In the genomic region with DNA sequence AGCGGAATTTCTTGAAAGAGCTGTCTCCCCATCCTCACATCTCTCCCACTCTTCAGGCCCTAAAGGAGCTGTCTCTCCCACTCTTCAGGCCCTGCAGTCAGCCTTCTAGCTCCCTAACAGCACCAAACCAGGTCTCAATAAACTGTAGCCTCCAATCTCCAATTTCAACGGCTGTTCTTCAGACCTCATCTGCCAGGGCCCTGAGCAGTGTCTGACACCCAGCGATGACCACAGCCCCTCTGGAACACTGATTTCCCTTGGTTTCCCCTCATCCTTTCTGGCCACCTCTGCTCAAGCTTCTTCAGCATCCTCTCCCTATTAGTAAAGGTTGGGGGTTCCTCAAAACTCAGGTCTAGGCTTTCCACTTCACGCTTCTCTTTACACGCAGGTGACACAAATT, we compare ENCODE assay signal across 17 cellular contexts. TPM values are rescaled to one million over a fixed set of nuclear protein-coding genes. Genes with fewer than 3 reads are reported as not detected.
DNase-seq lines count a peak whose midpoint lies in the region; ATAC-seq and TF ChIP-seq lines count a peak whose summit lies in the region.
"Had no signal": no experiment of that assay in that cellular context is flagged by ENCODE, and none has a peak within 500 bp of the region (broad histone marks: within the 10 kb centered on the region; RNA-seq: fewer than 3 reads in every experiment).

No MANE protein-coding gene starts in this region.

- peaks cover 9% of the 10 kb centered on the region for H3K4me1 Mint-ChIP-seq in activated CD4-positive, alpha-beta memory T cell treated with anti-CD3 and anti-CD28 coated beads for 36 hours (ENCODE audit: low read depth)
- H3K4me1 Mint-ChIP-seq in mesothelial cell of epicardium: peaks cover 38% of the 10 kb centered on the region
- peaks cover 23% of the 10 kb centered on the region for H3K4me1 Mint-ChIP-seq in type B pancreatic cell (ENCODE audit: unreplicated experiment)

- intact Hi-C loops in heart right ventricle (cut with DNase I): loop anchor here in 3 of 10 donors (5.0 kb wide), 3 partner anchors 37 to 63 kb away; a partner anchor contains a TSS
- intact Hi-C loops in Right ventricle myocardium inferior (cut with DNase I): loop anchor here (5.0 kb wide), 1 partner anchor 37 kb away; no protein-coding TSS in a partner anchor
- intact Hi-C loops in activated CD4-positive, alpha-beta memory T cell treated with anti-CD3 and anti-CD28 coated beads for 36 hours (cut with micrococcal nuclease): loop anchor here (2.0 kb wide), 1 partner anchor 164 kb away; no protein-coding TSS in a partner anchor

- CTCF ChIA-PET in activated CD4-positive, alpha-beta memory T cell treated with anti-CD3 and anti-CD28 coated beads for 36 hours (lab: Charles Lee): interaction anchor here (0.8 to 7.3 kb wide), 2 partner anchors 9 to 44 kb away, joined by 3 to 76 read pairs; no protein-coding TSS in a partner anchor

- 96% methylated on average over 5 of the region's 5 CpGs for WGBS in heart right ventricle, 2 donors

- H3K27ac ChIP-seq in heart right ventricle: peak overlapping the region in 6 of 10 donors; percentile 22 to 99 (median 94)
- H3K27ac ChIP-seq: ascending aorta, C4-2B, KMS-11 had no signal

- H3K36me3 ChIP-seq in heart right ventricle: no peaks in the 10 kb centered on the region
- H3K36me3 ChIP-seq: ascending aorta had no signal

- peaks cover 0 to 16% (median 0%) of the 10 kb centered on the region in 7 donors for H3K27me3 ChIP-seq in heart right ventricle
- H3K27me3 ChIP-seq: ascending aorta had no signal

- H3K4me1 ChIP-seq in heart right ventricle: peaks cover 19 to 48% (median 31%) of the 10 kb centered on the region in 9 donors

- no peaks in the 10 kb centered on the region for H3K9me3 ChIP-seq in heart right ventricle
- H3K9me3 ChIP-seq: ascending aorta had no signal

- peaks cover 17% of the 10 kb centered on the region for H3K27me3 Mint-ChIP-seq in activated CD4-positive, alpha-beta memory T cell treated with anti-CD3 and anti-CD28 coated beads for 36 hours
- H3K27me3 Mint-ChIP-seq in mesothelial cell of epicardium (ENCODE audit: low read depth) (peaks cover 9% of the 10 kb centered on the region), type B pancreatic cell (peaks cover 12% of the 10 kb centered on the region)

- POLR2A ChIA-PET in activated CD4-positive, alpha-beta memory T cell treated with anti-CD3 and anti-CD28 coated beads for 36 hours (lab: Charles Lee): no interaction called here

- DNase-seq in heart right ventricle (peak in 1 of 2 donors; percentile 3), Right ventricle myocardium inferior (ENCODE audit: missing footprints) (no peak), mesothelial cell of epicardium (ENCODE audit: low spot score in 2 of 2, unreplicated experiment in 2 of 2) (peak in 1 of 2 experiments; percentile 1), type B pancreatic cell (ENCODE audit: extremely low spot score, unreplicated experiment) (no peak), GM03348 (ENCODE audit: low spot score) (no peak), NCI-H2107 (lab: John Stamatoyannopoulos, UW) (no peak)
- no peak for DNase-seq in activated CD4-positive, alpha-beta memory T cell treated with anti-CD3 and anti-CD28 coated beads for 36 hours
- DNase-seq: midbrain; NCI-H146; NCI-H510A treated with DMSO at 0.1 percent for 48 hours; stimulated activated CD4-positive, alpha-beta T cell treated with anti-CD3 and anti-CD28 coated beads, Interleukin-1b, Interleukin-23, amount 100 ng/mL, for 48 hours; T1000 had no signal

- H3K27ac Mint-ChIP-seq in activated CD4-positive, alpha-beta memory T cell treated with anti-CD3 and anti-CD28 coated beads for 36 hours: no peak overlapping the region
- H3K27ac Mint-ChIP-seq in mesothelial cell of epicardium: peak overlapping the region; percentile 4
- H3K27ac Mint-ChIP-seq in type B pancreatic cell: peak overlapping the region; percentile 84

- H3K9me3 Mint-ChIP-seq in activated CD4-positive, alpha-beta memory T cell treated with anti-CD3 and anti-CD28 coated beads for 36 hours: no peaks in the 10 kb centered on the region
- H3K9me3 Mint-ChIP-seq in mesothelial cell of epicardium: no peaks in the 10 kb centered on the region
- H3K9me3 Mint-ChIP-seq in type B pancreatic cell: peaks cover 4% of the 10 kb centered on the region

- no peak overlapping the region for H3K4me3 ChIP-seq in heart right ventricle
- H3K4me3 ChIP-seq: ascending aorta had no signal

- no peak for ATAC-seq in heart right ventricle
- ATAC-seq in Right ventricle myocardium inferior: no peak
- ATAC-seq in HG02870 (IDR thresholded peaks at IDR 0.05; ENCODE audit: unreplicated experiment): no peak

- TF ChIP-seq CTCF in heart right ventricle (IDR thresholded peaks at IDR 0.05) (no peak), mesothelial cell of epicardium (IDR thresholded peaks at IDR 0.05; ENCODE audit: unreplicated experiment) (no peak), type B pancreatic cell (conservative IDR thresholded peaks at IDR 0.05) (no peak)

- no peaks in the 10 kb centered on the region for H3K36me3 Mint-ChIP-seq in activated CD4-positive, alpha-beta memory T cell treated with anti-CD3 and anti-CD28 coated beads for 36 hours
- H3K36me3 Mint-ChIP-seq in mesothelial cell of epicardium (no peaks in the 10 kb centered on the region), type B pancreatic cell (no peaks in the 10 kb centered on the region)

- H3K4me3 Mint-ChIP-seq in activated CD4-positive, alpha-beta memory T cell treated with anti-CD3 and anti-CD28 coated beads for 36 hours: peak overlapping the region; percentile 33
- H3K4me3 Mint-ChIP-seq in mesothelial cell of epicardium (peak overlapping the region; percentile 56), type B pancreatic cell (peak overlapping the region; percentile 86)

RNA-seq across cellular contexts. Expression of a gene that starts 1.6 kb away (rescaled TPM):
- total RNA-seq in heart right ventricle (10 to 100 TPM; 35.0 to 77.1 (median 52.4) TPM), Right ventricle myocardium inferior (88.7 TPM), mesothelial cell of epicardium (66.3 to 68.7 TPM (median 66.9 TPM) in 3 replicates), type B pancreatic cell (ENCODE audit: low replicate concordance) (38.5 and 56.3 TPM in 2 replicates)
- 10 to 100 TPM; 27.2 to 97.0 TPM for polyA plus RNA-seq in heart right ventricle
- total RNA-seq in activated CD4-positive, alpha-beta memory T cell treated with anti-CD3 and anti-CD28 coated beads for 36 hours: 1 to 10 TPM; 6.0 to 6.1 TPM

RNA-seq across cellular contexts. Expression of a gene that starts 28.3 kb away (rescaled TPM):
- total RNA-seq in heart right ventricle (1 to 10 TPM; 2.1 to 8.7 (median 3.4) TPM), Right ventricle myocardium inferior (5.4 TPM), mesothelial cell of epicardium (48.8 to 50.7 TPM (median 50.1 TPM) in 3 replicates), type B pancreatic cell (ENCODE audit: low replicate concordance) (40.0 and 43.8 TPM in 2 replicates)
- polyA plus RNA-seq in heart right ventricle: 10 to 100 TPM in 1 of 2 donors, 1 to 10 TPM in 1; 3.4 to 15.3 TPM
- total RNA-seq in activated CD4-positive, alpha-beta memory T cell treated with anti-CD3 and anti-CD28 coated beads for 36 hours: not detected
- total RNA-seq: G401 had no signal

Comparison
In these comparisons a context has a peak if more than half of its experiments do, and no peak if none do; other contexts are left out.
1. H3K4me3 Mint-ChIP-seq: peak in every context shown above with its lines; median percentile 86 in type B pancreatic cell; 56 in mesothelial cell of epicardium; 33 in activated CD4-positive, alpha-beta memory T cell treated with anti-CD3 and anti-CD28 coated beads for 36 hours.